Comparison of ENCODE assay signal across 11 cellular contexts in genomic region chr1:26163684-26164035, GRCh38. TPM values are rescaled to one million over a fixed set of nuclear protein-coding genes. Genes with fewer than 3 reads are reported as not detected.
DNase-seq lines count a peak whose midpoint lies in the region; ATAC-seq, FAIRE-seq and TF ChIP-seq lines count a peak whose summit lies in the region.
"Had no signal": no experiment of that assay in that cellular context is flagged by ENCODE, and none has a peak within 500 bp of the region (broad histone marks: within the 10 kb centered on the region; RNA-seq: fewer than 3 reads in every experiment).

No MANE protein-coding gene starts in this region.

- peaks cover 25% of the 10 kb centered on the region for H3K4me1 Mint-ChIP-seq in activated CD4-positive, alpha-beta T cell treated with anti-CD3 and anti-CD28 coated beads, Interleukin-2, amount 10 ng/mL, durations not matched to agents 24 days and 14 days
- H3K4me1 Mint-ChIP-seq in activated B cell treated with CpG ODN at 0.5 μM for 24 hours, result peaks cover 13% of the 10 kb centered on the region
- H3K4me1 Mint-ChIP-seq in activated CD8-positive, alpha-beta T cell treated with anti-CD3 and anti-CD28 coated beads for 36 hours (ENCODE audit: low read depth), result peaks cover 7% of the 10 kb centered on the region

- no peaks in the 10 kb centered on the region for H3K36me3 Mint-ChIP-seq in activated CD4-positive, alpha-beta T cell treated with anti-CD3 and anti-CD28 coated beads, Interleukin-2, amount 10 ng/mL, durations not matched to agents 24 days and 14 days (ENCODE audit: low read depth)
- H3K36me3 Mint-ChIP-seq in activated B cell treated with CpG ODN at 0.5 μM for 24 hours (ENCODE audit: low read depth), result no peaks in the 10 kb centered on the region
- H3K36me3 Mint-ChIP-seq in activated CD8-positive, alpha-beta T cell treated with anti-CD3 and anti-CD28 coated beads for 36 hours (ENCODE audit: low read depth), result no peaks in the 10 kb centered on the region

- TF ChIP-seq POLR2A in stomach (IDR thresholded peaks at IDR 0.05) (no peak), H54 (IDR thresholded peaks at IDR 0.05; ENCODE audit: low read depth, low read length) (no peak)

- H3K4me1 ChIP-seq in stomach, result peaks cover 15 to 48% (median 38%) of the 10 kb centered on the region in 4 donors

- no peak for FAIRE-seq in H54 (lab: Jason Lieb, UNC)
- FAIRE-seq: A204.1 had no signal

- no peak overlapping the region for H3K27ac Mint-ChIP-seq in activated CD4-positive, alpha-beta T cell treated with anti-CD3 and anti-CD28 coated beads, Interleukin-2, amount 10 ng/mL, durations not matched to agents 24 days and 14 days
- H3K27ac Mint-ChIP-seq in activated B cell treated with CpG ODN at 0.5 μM for 24 hours, result no peak overlapping the region
- no peak overlapping the region for H3K27ac Mint-ChIP-seq in activated CD8-positive, alpha-beta T cell treated with anti-CD3 and anti-CD28 coated beads for 36 hours

- H3K9me3 Mint-ChIP-seq in activated CD4-positive, alpha-beta T cell treated with anti-CD3 and anti-CD28 coated beads, Interleukin-2, amount 10 ng/mL, durations not matched to agents 24 days and 14 days, result no peaks in the 10 kb centered on the region
- H3K9me3 Mint-ChIP-seq in activated B cell treated with CpG ODN at 0.5 μM for 24 hours, result no peaks in the 10 kb centered on the region
- H3K9me3 Mint-ChIP-seq in activated CD8-positive, alpha-beta T cell treated with anti-CD3 and anti-CD28 coated beads for 36 hours, result no peaks in the 10 kb centered on the region

- TF ChIP-seq CTCF in activated B cell treated with CpG ODN at 0.5 μM for 24 hours (IDR thresholded peaks at IDR 0.05) (no peak), kidney epithelial cell (IDR thresholded peaks at IDR 0.05; ENCODE audit: insufficient read depth, low read length, poor library complexity, severe bottlenecking) (no peak), stomach (IDR thresholded peaks at IDR 0.05) (no peak)
- no peak for TF ChIP-seq CTCF in activated CD8-positive, alpha-beta T cell treated with anti-CD3 and anti-CD28 coated beads for 36 hours (IDR thresholded peaks at IDR 0.05)

- intact Hi-C loops in activated CD4-positive, alpha-beta T cell treated with anti-CD3 and anti-CD28 coated beads, Interleukin-2, amount 10 ng/mL, durations not matched to agents 24 days and 14 days (cut with micrococcal nuclease), result loop anchor here (1.0 to 10.0 kb wide), 3 partner anchors 56 to 231 kb away; no protein-coding TSS in a partner anchor
- intact Hi-C loops in activated B cell treated with CpG ODN at 0.5 μM for 24 hours (cut with micrococcal nuclease), result loop anchor here (1.0 to 5.0 kb wide), 3 partner anchors 58 to 256 kb away; partner anchors contain the start of gene STMN1
- intact Hi-C loops in stomach (cut with DNase I; ENCODE audit: low total_unique reads), result loop anchor here (5.0 kb wide), 1 partner anchor 126 kb away; no protein-coding TSS in a partner anchor
- intact Hi-C loops in activated CD8-positive, alpha-beta T cell treated with anti-CD3 and anti-CD28 coated beads for 36 hours (cut with micrococcal nuclease), result loop anchor here (5.0 kb wide), 1 partner anchor 69 kb away; the partner anchor contains the start of gene CEP85

- CTCF ChIA-PET in activated B cell treated with CpG ODN at 0.5 μM for 24 hours (lab: Charles Lee), result no interaction called here
- CTCF ChIA-PET in activated CD8-positive, alpha-beta T cell treated with anti-CD3 and anti-CD28 coated beads for 36 hours (lab: Charles Lee), result interaction anchor here (0.6 to 1.5 kb wide), 8 partner anchors 13 to 380 kb away, joined by 3 to 6 read pairs (median 3); no protein-coding TSS in a partner anchor

- ATAC-seq in activated B cell treated with CpG ODN at 0.5 μM for 24 hours (ENCODE audit: low read depth), result no peak
- ATAC-seq in activated CD8-positive, alpha-beta T cell treated with anti-CD3 and anti-CD28 coated beads for 36 hours, result no peak
- ATAC-seq in HG02884 (IDR thresholded peaks at IDR 0.05; ENCODE audit: unreplicated experiment), result no peak

- H3K27me3 ChIP-seq in kidney epithelial cell (ENCODE audit: control insufficient read depth, insufficient read depth, low read length), result peaks cover 26% of the 10 kb centered on the region
- peaks cover 0 to 42% (median 15%) of the 10 kb centered on the region in 3 donors for H3K27me3 ChIP-seq in stomach

- no peaks in the 10 kb centered on the region for H3K9me3 ChIP-seq in stomach

- H3K36me3 ChIP-seq in kidney epithelial cell (ENCODE audit: control insufficient read depth, insufficient read depth, low read length) (no peaks in the 10 kb centered on the region), stomach (no peaks in the 10 kb centered on the region)
- H3K36me3 ChIP-seq: WERI-Rb-1 had no signal

- 41 to 56% (median 46%) methylated on average over 7 to 9 of the region's 9 CpGs for WGBS in stomach, 5 donors

- TF ChIP-seq EP300 in stomach (IDR thresholded peaks at IDR 0.05), result no peak

- peaks cover 41% of the 10 kb centered on the region for H3K27me3 Mint-ChIP-seq in activated CD4-positive, alpha-beta T cell treated with anti-CD3 and anti-CD28 coated beads, Interleukin-2, amount 10 ng/mL, durations not matched to agents 24 days and 14 days
- H3K27me3 Mint-ChIP-seq in activated B cell treated with CpG ODN at 0.5 μM for 24 hours, result peaks cover 17% of the 10 kb centered on the region
- peaks cover 21% of the 10 kb centered on the region for H3K27me3 Mint-ChIP-seq in activated CD8-positive, alpha-beta T cell treated with anti-CD3 and anti-CD28 coated beads for 36 hours

- H3K4me3 Mint-ChIP-seq in activated CD4-positive, alpha-beta T cell treated with anti-CD3 and anti-CD28 coated beads, Interleukin-2, amount 10 ng/mL, durations not matched to agents 24 days and 14 days, result peak overlapping the region; percentile 59
- peak overlapping the region; percentile 15 for H3K4me3 Mint-ChIP-seq in activated B cell treated with CpG ODN at 0.5 μM for 24 hours
- no peak overlapping the region for H3K4me3 Mint-ChIP-seq in activated CD8-positive, alpha-beta T cell treated with anti-CD3 and anti-CD28 coated beads for 36 hours

- POLR2A ChIA-PET in activated B cell treated with CpG ODN at 0.5 μM for 24 hours (lab: Charles Lee), result interaction anchor here (0.6 kb wide), 1 partner anchor 156 kb away, joined by 8 read pairs; no protein-coding TSS in a partner anchor
- POLR2A ChIA-PET in activated CD8-positive, alpha-beta T cell treated with anti-CD3 and anti-CD28 coated beads for 36 hours (lab: Charles Lee), result interaction anchor here (0.6 kb wide), 1 partner anchor 69 kb away, joined by 3 read pairs; no protein-coding TSS in a partner anchor

- peak; percentile 55 for DNase-seq in activated CD4-positive, alpha-beta T cell treated with anti-CD3 and anti-CD28 coated beads, Interleukin-2, amount 10 ng/mL, durations not matched to agents 24 days and 14 days
- no peak for DNase-seq in activated CD4-positive, alpha-beta T cell treated with anti-CD3 and anti-CD28 coated beads, Interleukin-2, amount 50 U/mL, for 1 hour
- DNase-seq in activated B cell treated with CpG ODN at 0.5 μM for 24 hours (no peak), kidney epithelial cell (ENCODE audit: low read depth) (no peak), stomach (no peak), H54 (ENCODE audit: insufficient read length, low spot score) (no peak)
- no peak for DNase-seq in activated CD8-positive, alpha-beta T cell treated with anti-CD3 and anti-CD28 coated beads for 36 hours
- DNase-seq: NCI-H510A had no signal

- peak overlapping the region in 2 of 5 donors; percentile 56 to 68 for H3K27ac ChIP-seq in stomach

- H3K4me3 ChIP-seq in kidney epithelial cell (ENCODE audit: low read depth, low read length) (peak overlapping the region; percentile 16), stomach (peak overlapping the region; percentile 45 to 51 (median 49))

RNA-seq across cellular contexts. Expression of gene FAM110D, which starts 4.8 kb away (rescaled TPM):
- 0.07 and 0.09 TPM in 2 replicates for total RNA-seq in activated CD4-positive, alpha-beta T cell treated with anti-CD3 and anti-CD28 coated beads, Interleukin-2, amount 10 ng/mL, durations not matched to agents 24 days and 14 days
- not detected in 2 replicates for total RNA-seq in activated B cell treated with CpG ODN at 0.5 μM for 24 hours
- 0.07 and 0.79 TPM in 2 replicates for total RNA-seq in kidney epithelial cell
- total RNA-seq in stomach, result 10 to 100 TPM in 1 of 5 donors, 1 to 10 TPM in 1, not detected in 3; 1.3 to 15.6 TPM
- polyA plus RNA-seq in stomach, result 1 to 10 TPM in 2 of 3 donors, under 1 TPM in 1; 1.00 to 2.7 (median 1.4) TPM
- total RNA-seq in activated CD8-positive, alpha-beta T cell treated with anti-CD3 and anti-CD28 coated beads for 36 hours, result not detected

RNA-seq across cellular contexts. Expression of gene C1orf232, which starts 5.1 kb away (rescaled TPM):
- total RNA-seq in activated CD4-positive, alpha-beta T cell treated with anti-CD3 and anti-CD28 coated beads, Interleukin-2, amount 10 ng/mL, durations not matched to agents 24 days and 14 days, result not detected in 2 replicates
- total RNA-seq in activated B cell treated with CpG ODN at 0.5 μM for 24 hours (not detected in 2 replicates), kidney epithelial cell (not detected in 2 replicates), stomach (not detected)
- polyA plus RNA-seq in stomach, result not detected
- total RNA-seq in activated CD8-positive, alpha-beta T cell treated with anti-CD3 and anti-CD28 coated beads for 36 hours, result not detected

RNA-seq across cellular contexts. Expression of gene ZNF593, which starts 6.0 kb away (rescaled TPM):
- total RNA-seq in activated CD4-positive, alpha-beta T cell treated with anti-CD3 and anti-CD28 coated beads, Interleukin-2, amount 10 ng/mL, durations not matched to agents 24 days and 14 days, result 84.0 and 87.1 TPM in 2 replicates
- total RNA-seq in activated B cell treated with CpG ODN at 0.5 μM for 24 hours (36.0 and 37.1 TPM in 2 replicates), kidney epithelial cell (53.0 and 73.8 TPM in 2 replicates), stomach (10 to 100 TPM in 4 of 5 donors, not detected in 1; 10.6 to 74.1 (median 39.3) TPM)
- 100 to 1,000 TPM; 101 to 138 (median 133) TPM for polyA plus RNA-seq in stomach
- total RNA-seq in activated CD8-positive, alpha-beta T cell treated with anti-CD3 and anti-CD28 coated beads for 36 hours, result 10 to 100 TPM; 40.9 to 41.1 TPM

RNA-seq across cellular contexts. Expression of gene ZNF593OS, which starts 8.0 kb away (rescaled TPM):
- not detected in 2 replicates for total RNA-seq in activated CD4-positive, alpha-beta T cell treated with anti-CD3 and anti-CD28 coated beads, Interleukin-2, amount 10 ng/mL, durations not matched to agents 24 days and 14 days
- not detected in 2 replicates for total RNA-seq in activated B cell treated with CpG ODN at 0.5 μM for 24 hours
- not detected in 2 replicates for total RNA-seq in kidney epithelial cell
- total RNA-seq in stomach, result not detected
- polyA plus RNA-seq in stomach, result under 1 TPM in 2 of 3 donors, not detected in 1; 0.30 to 0.76 TPM
- total RNA-seq in activated CD8-positive, alpha-beta T cell treated with anti-CD3 and anti-CD28 coated beads for 36 hours, result not detected

RNA-seq across cellular contexts. Expression of gene CNKSR1, which starts 13.6 kb away (rescaled TPM):
- 4.0 and 6.2 TPM in 2 replicates for total RNA-seq in activated CD4-positive, alpha-beta T cell treated with anti-CD3 and anti-CD28 coated beads, Interleukin-2, amount 10 ng/mL, durations not matched to agents 24 days and 14 days
- 2.7 and 4.8 TPM in 2 replicates for total RNA-seq in activated B cell treated with CpG ODN at 0.5 μM for 24 hours
- 15.2 and 16.8 TPM in 2 replicates for total RNA-seq in kidney epithelial cell
- 10 to 100 TPM; 13.6 to 70.3 (median 27.7) TPM for total RNA-seq in stomach
- 10 to 100 TPM; 10.4 to 23.0 (median 13.3) TPM for polyA plus RNA-seq in stomach
- total RNA-seq in activated CD8-positive, alpha-beta T cell treated with anti-CD3 and anti-CD28 coated beads for 36 hours, result 1 to 10 TPM; 1.2 to 1.4 TPM
